ENCODE assay signal across 10 cellular contexts in genomic region chr19:55088021-55088451, GRCh38. TPM values are rescaled to one million over a fixed set of nuclear protein-coding genes. Genes with fewer than 3 reads are reported as not detected.
DNase-seq lines count a peak whose midpoint lies in the region; ATAC-seq, FAIRE-seq and TF ChIP-seq lines count a peak whose summit lies in the region.
"Had no signal": no experiment of that assay in that cellular context is flagged by ENCODE, and none has a peak within 500 bp of the region (broad histone marks: within the 10 kb centered on the region; RNA-seq: fewer than 3 reads in every experiment).

No MANE protein-coding gene starts in this region.

- H3K4me3 Mint-ChIP-seq in activated T-cell treated with anti-CD3 and anti-CD28 coated beads, Interleukin-2, amount 50 U/mL, for 72 hours, result peak overlapping the region; percentile 65 to 66
- H3K4me3 Mint-ChIP-seq in activated T-cell treated with anti-CD3 and anti-CD28 coated beads, Interleukin-2, amount 50 U/mL, for 24 hours, result no peak overlapping the region
- peak overlapping the region; percentile 88 for H3K4me3 Mint-ChIP-seq in WTC11
- peak overlapping the region; percentile 66 to 68 for H3K4me3 Mint-ChIP-seq in stimulated activated naive B cell treated with anti-CD40 and anti-IgM and Interleukin-4, amounts not matched to agents 10 μg/mL and 1 μg/mL and 100 μg/mL, for 72 hours

- POLR2A ChIA-PET in WTC11 (lab: Charles Lee), result interaction anchor here (1.8 to 1.9 kb wide), 2 partner anchors 26 to 27 kb away, joined by 5 to 6 read pairs; partner anchors contain the start of gene RDH13

- H3K4me3 ChIP-seq in kidney (ENCODE audit: low read length in 2 of 2), result no peak overlapping the region
- H3K4me3 ChIP-seq: MG63 had no signal

- no peak overlapping the region for H3K27ac Mint-ChIP-seq in activated T-cell treated with anti-CD3 and anti-CD28 coated beads, Interleukin-2, amount 50 U/mL, for 72 hours
- no peak overlapping the region for H3K27ac Mint-ChIP-seq in activated T-cell treated with anti-CD3 and anti-CD28 coated beads, Interleukin-2, amount 50 U/mL, for 24 hours
- H3K27ac Mint-ChIP-seq in WTC11, result peak overlapping the region; percentile 76
- H3K27ac Mint-ChIP-seq in stimulated activated naive B cell treated with anti-CD40 and anti-IgM and Interleukin-4, amounts not matched to agents 10 μg/mL and 1 μg/mL and 100 μg/mL, for 72 hours, result peak overlapping the region; percentile 60

- H3K9me3 Mint-ChIP-seq in activated T-cell treated with anti-CD3 and anti-CD28 coated beads, Interleukin-2, amount 50 U/mL, for 72 hours, result no peaks in the 10 kb centered on the region
- no peaks in the 10 kb centered on the region for H3K9me3 Mint-ChIP-seq in activated T-cell treated with anti-CD3 and anti-CD28 coated beads, Interleukin-2, amount 50 U/mL, for 24 hours
- no peaks in the 10 kb centered on the region for H3K9me3 Mint-ChIP-seq in WTC11
- no peaks in the 10 kb centered on the region for H3K9me3 Mint-ChIP-seq in stimulated activated naive B cell treated with anti-CD40 and anti-IgM and Interleukin-4, amounts not matched to agents 10 μg/mL and 1 μg/mL and 100 μg/mL, for 72 hours

- H3K27ac ChIP-seq in kidney (ENCODE audit: low read depth in 2 of 2, low read length in 2 of 2), result no peak overlapping the region

- peaks cover 48% of the 10 kb centered on the region for H3K27me3 Mint-ChIP-seq in activated T-cell treated with anti-CD3 and anti-CD28 coated beads, Interleukin-2, amount 50 U/mL, for 72 hours (ENCODE audit: low read depth)
- H3K27me3 Mint-ChIP-seq in activated T-cell treated with anti-CD3 and anti-CD28 coated beads, Interleukin-2, amount 50 U/mL, for 24 hours, result peaks cover 49% of the 10 kb centered on the region
- peaks cover 42% of the 10 kb centered on the region for H3K27me3 Mint-ChIP-seq in WTC11 (ENCODE audit: low read depth)
- peaks cover 56 to 61% of the 10 kb centered on the region in 2 donors for H3K27me3 Mint-ChIP-seq in stimulated activated naive B cell treated with anti-CD40 and anti-IgM and Interleukin-4, amounts not matched to agents 10 μg/mL and 1 μg/mL and 100 μg/mL, for 72 hours

- no peak overlapping the region for H3K9ac ChIP-seq in kidney (ENCODE audit: low read length in 2 of 2)

- no peak for FAIRE-seq in kidney (lab: Jason Lieb, UNC)

- CTCF ChIA-PET in WTC11 (lab: Charles Lee), result interaction anchor here (0.5 to 3.6 kb wide), 20 partner anchors 11 to 625 kb away, joined by 3 to 46 read pairs (median 6); partner anchors contain the start of genes CDC42EP5, DNAAF3, EPS8L1 and LENG9

- H3K4me1 ChIP-seq in kidney (ENCODE audit: control insufficient read depth in 1 of 2, insufficient read depth in 1 of 2, low read depth in 1 of 2, low read length in 2 of 2), result peaks cover 0 to 15% of the 10 kb centered on the region in 2 donors

- H3K36me3 Mint-ChIP-seq in activated T-cell treated with anti-CD3 and anti-CD28 coated beads, Interleukin-2, amount 50 U/mL, for 72 hours (ENCODE audit: insufficient read depth in 2 of 2), result peaks cover 4% of the 10 kb centered on the region in 2 donors
- H3K36me3 Mint-ChIP-seq in activated T-cell treated with anti-CD3 and anti-CD28 coated beads, Interleukin-2, amount 50 U/mL, for 24 hours (ENCODE audit: low read depth), result peaks cover 35% of the 10 kb centered on the region
- peaks cover 15% of the 10 kb centered on the region for H3K36me3 Mint-ChIP-seq in WTC11
- peaks cover 38 to 46% of the 10 kb centered on the region in 2 donors for H3K36me3 Mint-ChIP-seq in stimulated activated naive B cell treated with anti-CD40 and anti-IgM and Interleukin-4, amounts not matched to agents 10 μg/mL and 1 μg/mL and 100 μg/mL, for 72 hours

- H3K9me3 ChIP-seq in kidney (ENCODE audit: control insufficient read depth in 1 of 2, low read length in 2 of 2), result no peaks in the 10 kb centered on the region
- H3K9me3 ChIP-seq: MG63 had no signal

- H3K4me1 Mint-ChIP-seq in activated T-cell treated with anti-CD3 and anti-CD28 coated beads, Interleukin-2, amount 50 U/mL, for 72 hours (ENCODE audit: low read depth), result peaks cover 22% of the 10 kb centered on the region
- H3K4me1 Mint-ChIP-seq in activated T-cell treated with anti-CD3 and anti-CD28 coated beads, Interleukin-2, amount 50 U/mL, for 24 hours (ENCODE audit: low read depth), result peaks cover 16% of the 10 kb centered on the region
- H3K4me1 Mint-ChIP-seq in WTC11, result peaks cover 46% of the 10 kb centered on the region
- H3K4me1 Mint-ChIP-seq in stimulated activated naive B cell treated with anti-CD40 and anti-IgM and Interleukin-4, amounts not matched to agents 10 μg/mL and 1 μg/mL and 100 μg/mL, for 72 hours, result peaks cover 26 to 31% of the 10 kb centered on the region in 2 donors

- no peak for TF ChIP-seq CTCF in WTC11 (IDR thresholded peaks at IDR 0.05)
- TF ChIP-seq CTCF in kidney (IDR thresholded peaks at IDR 0.05; ENCODE audit: borderline replicate concordance, extremely low read depth, insufficient read depth), result no peak

- intact Hi-C loops in kidney (cut with DNase I), result no loop called here

- H3K36me3 ChIP-seq in kidney (ENCODE audit: control insufficient read depth in 1 of 2, insufficient read depth in 2 of 2, low read length in 2 of 2), result no peaks in the 10 kb centered on the region

- ATAC-seq in activated T-cell treated with anti-CD3 and anti-CD28 coated beads, Interleukin-2, amount 50 U/mL, for 72 hours (replicated peaks in 1 of 2), result no peak
- ATAC-seq in WTC11 (no peak), GM18868 (IDR thresholded peaks at IDR 0.05; ENCODE audit: unreplicated experiment) (no peak), GM21529 (IDR thresholded peaks at IDR 0.05; ENCODE audit: unreplicated experiment) (no peak)
- ATAC-seq in stimulated activated naive B cell treated with anti-CD40 and anti-IgM and Interleukin-4, amounts not matched to agents 10 μg/mL and 1 μg/mL and 100 μg/mL, for 72 hours (replicated peaks), result no peak

- DNase-seq in activated T-cell treated with anti-CD3 and anti-CD28 coated beads, Interleukin-2, amount 50 U/mL, for 72 hours, result no peak
- no peak for DNase-seq in activated T-cell treated with anti-CD3 and anti-CD28 coated beads, Interleukin-2, amount 50 U/mL, for 24 hours
- DNase-seq in WTC11 (ENCODE audit: low spot score) (peak; percentile 17), kidney (peak; percentile 56)
- no peak for DNase-seq in stimulated activated naive B cell treated with anti-CD40 and anti-IgM and Interleukin-4, amounts not matched to agents 10 μg/mL and 1 μg/mL and 100 μg/mL, for 72 hours
- DNase-seq in activated T-cell treated with anti-CD3 and anti-CD28 coated beads, Interleukin-2, amount 50 U/mL, for 1 hour, result no peak

TF ChIP-seq in WTC11, 78 proteins besides CTCF, POLR2A, EP300 and RAD21 (continues in another document):
- TF ChIP-seq CREB1 (CRISPR knock-in tag; IDR thresholded peaks at IDR 0.05) (no peak), ZMAT4 (CRISPR knock-in tag; IDR thresholded peaks at IDR 0.05) (no peak), HMGA2 (CRISPR knock-in tag; IDR thresholded peaks at IDR 0.05) (no peak), ZNF416 (CRISPR knock-in tag; IDR thresholded peaks at IDR 0.05) (no peak), MXD4 (CRISPR knock-in tag; IDR thresholded peaks at IDR 0.05; ENCODE audit: borderline replicate concordance) (no peak), SOX15 (CRISPR knock-in tag; IDR thresholded peaks at IDR 0.05) (no peak), ERG (CRISPR knock-in tag; IDR thresholded peaks at IDR 0.05) (no peak)
- TF ChIP-seq, protein P1, sequence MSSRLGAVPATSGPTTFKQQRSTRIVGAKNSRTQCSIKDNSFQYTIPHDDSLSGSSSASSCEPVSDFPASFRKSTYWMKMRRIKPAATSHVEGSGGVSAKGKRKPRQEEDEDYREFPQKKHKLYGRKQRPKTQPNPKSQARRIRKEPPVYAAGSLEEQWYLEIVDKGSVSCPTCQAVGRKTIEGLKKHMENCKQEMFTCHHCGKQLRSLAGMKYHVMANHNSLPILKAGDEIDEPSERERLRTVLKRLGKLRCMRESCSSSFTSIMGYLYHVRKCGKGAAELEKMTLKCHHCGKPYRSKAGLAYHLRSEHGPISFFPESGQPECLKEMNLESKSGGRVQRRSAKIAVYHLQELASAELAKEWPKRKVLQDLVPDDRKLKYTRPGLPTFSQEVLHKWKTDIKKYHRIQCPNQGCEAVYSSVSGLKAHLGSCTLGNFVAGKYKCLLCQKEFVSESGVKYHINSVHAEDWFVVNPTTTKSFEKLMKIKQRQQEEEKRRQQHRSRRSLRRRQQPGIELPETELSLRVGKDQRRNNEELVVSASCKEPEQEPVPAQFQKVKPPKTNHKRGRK (CRISPR knock-in tag; IDR thresholded peaks at IDR 0.05; ENCODE audit: borderline replicate concordance), result no peak

RNA-seq across cellular contexts. Expression of gene EPS8L1, which starts 12.4 kb away (rescaled TPM):
- total RNA-seq in activated T-cell treated with anti-CD3 and anti-CD28 coated beads, Interleukin-2, amount 50 U/mL, for 72 hours, result 1 to 10 TPM; 3.8 to 5.3 TPM
- 38.9 to 43.8 TPM (median 42.8 TPM) in 3 replicates for total RNA-seq in WTC11 (2021)
- total RNA-seq in kidney, result 95.0 TPM
- 45.4 TPM for polyA plus RNA-seq in kidney (ENCODE audit: insufficient read depth, low read depth, low replicate concordance)

RNA-seq across cellular contexts. Expression of gene RDH13, which starts 25.1 kb away (rescaled TPM):
- total RNA-seq in activated T-cell treated with anti-CD3 and anti-CD28 coated beads, Interleukin-2, amount 50 U/mL, for 72 hours, result 10 to 100 TPM; 11.5 to 13.8 TPM
- total RNA-seq in WTC11 (2021) (35.3 to 39.5 TPM (median 38.4 TPM) in 3 replicates), kidney (38.7 TPM)
- 24.9 TPM for polyA plus RNA-seq in kidney (ENCODE audit: insufficient read depth, low read depth, low replicate concordance)

RNA-seq across cellular contexts. Expression of gene PPP1R12C, which starts 29.4 kb away (rescaled TPM):
- total RNA-seq in activated T-cell treated with anti-CD3 and anti-CD28 coated beads, Interleukin-2, amount 50 U/mL, for 72 hours, result 10 to 100 TPM; 65.7 to 71.6 TPM
- 88.4 to 99.3 TPM (median 92.3 TPM) in 3 replicates for total RNA-seq in WTC11 (2021)
- total RNA-seq in kidney, result 146 TPM
- polyA plus RNA-seq in kidney (ENCODE audit: insufficient read depth, low read depth, low replicate concordance), result 89.0 TPM

RNA-seq across cellular contexts. Expression of gene GP6, which starts 50.0 kb away (rescaled TPM):
- total RNA-seq in activated T-cell treated with anti-CD3 and anti-CD28 coated beads, Interleukin-2, amount 50 U/mL, for 72 hours, result under 1 TPM; 0.24 to 0.39 TPM
- total RNA-seq in WTC11 (2021) (0.41 to 1.1 TPM (median 0.61 TPM) in 3 replicates), kidney (0.35 TPM)
- 0.73 TPM for polyA plus RNA-seq in kidney (ENCODE audit: insufficient read depth, low read depth, low replicate concordance)
- total RNA-seq: GM12878 had no signal
- polyA plus RNA-seq: GM12878 had no signal

Comparison
In these comparisons a context has a peak if more than half of its experiments do, and no peak if none do; other contexts are left out.
1. DNase-seq: peak in WTC11 (single experiment) and kidney (single experiment); none in activated T-cell treated with anti-CD3 and anti-CD28 coated beads, Interleukin-2, amount 50 U/mL, for 72 hours (0 of 2), activated T-cell treated with anti-CD3 and anti-CD28 coated beads, Interleukin-2, amount 50 U/mL, for 24 hours (single experiment), stimulated activated naive B cell treated with anti-CD40 and anti-IgM and Interleukin-4, amounts not matched to agents 10 μg/mL and 1 μg/mL and 100 μg/mL, for 72 hours (single experiment) and activated T-cell treated with anti-CD3 and anti-CD28 coated beads, Interleukin-2, amount 50 U/mL, for 1 hour (single experiment).
2. H3K27ac Mint-ChIP-seq: peak in WTC11 (single experiment) and stimulated activated naive B cell treated with anti-CD40 and anti-IgM and Interleukin-4, amounts not matched to agents 10 μg/mL and 1 μg/mL and 100 μg/mL, for 72 hours (single experiment); none in activated T-cell treated with anti-CD3 and anti-CD28 coated beads, Interleukin-2, amount 50 U/mL, for 72 hours (single experiment) and activated T-cell treated with anti-CD3 and anti-CD28 coated beads, Interleukin-2, amount 50 U/mL, for 24 hours (single experiment).